Comparison of ENCODE assay signal across 1 cellular context in the genomic region with DNA sequence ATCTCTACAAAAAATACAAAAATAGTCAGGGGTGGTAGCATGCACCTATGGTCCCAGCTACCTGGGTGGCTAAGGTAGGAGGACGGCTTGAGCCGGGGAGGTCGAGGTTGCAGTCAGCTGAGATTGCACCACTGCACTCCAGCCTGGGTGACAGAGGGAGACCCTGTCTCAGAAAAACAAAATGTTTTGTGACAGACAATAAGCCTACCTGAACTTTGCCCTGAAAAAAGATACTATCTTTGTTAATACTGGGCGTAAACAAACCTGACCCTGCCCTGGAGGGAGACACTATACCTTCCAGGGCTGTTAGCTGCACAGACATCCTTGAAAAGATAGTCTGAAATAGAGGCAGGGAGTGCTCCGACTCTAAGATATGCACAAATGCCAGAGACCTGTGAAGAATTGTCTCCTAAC.
TF ChIP-seq lines count a peak whose summit lies in the region.

No MANE protein-coding gene starts in this region.

TF ChIP-seq in HepG2, 621 proteins besides CTCF, POLR2A, EP300 and RAD21 (continued from another document and continues in another):
- no peak for TF ChIP-seq PRDM10 (CRISPR knock-in tag; IDR thresholded peaks at IDR 0.05; ENCODE audit: low read depth)
- peak; percentile 23; the same call in 1 of the 2 replicates for TF ChIP-seq ZNF12 (CRISPR knock-in tag; IDR thresholded peaks at IDR 0.05)
- TF ChIP-seq, protein P1, sequence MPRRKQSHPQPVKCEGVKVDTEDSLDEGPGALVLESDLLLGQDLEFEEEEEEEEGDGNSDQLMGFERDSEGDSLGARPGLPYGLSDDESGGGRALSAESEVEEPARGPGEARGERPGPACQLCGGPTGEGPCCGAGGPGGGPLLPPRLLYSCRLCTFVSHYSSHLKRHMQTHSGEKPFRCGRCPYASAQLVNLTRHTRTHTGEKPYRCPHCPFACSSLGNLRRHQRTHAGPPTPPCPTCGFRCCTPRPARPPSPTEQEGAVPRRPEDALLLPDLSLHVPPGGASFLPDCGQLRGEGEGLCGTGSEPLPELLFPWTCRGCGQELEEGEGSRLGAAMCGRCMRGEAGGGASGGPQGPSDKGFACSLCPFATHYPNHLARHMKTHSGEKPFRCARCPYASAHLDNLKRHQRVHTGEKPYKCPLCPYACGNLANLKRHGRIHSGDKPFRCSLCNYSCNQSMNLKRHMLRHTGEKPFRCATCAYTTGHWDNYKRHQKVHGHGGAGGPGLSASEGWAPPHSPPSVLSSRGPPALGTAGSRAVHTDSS (CRISPR knock-in tag; conservative IDR thresholded peaks at IDR 0.05): no peak
- TF ChIP-seq RFXAP (CRISPR knock-in tag; IDR thresholded peaks at IDR 0.05; ENCODE audit: borderline replicate concordance): no peak
- TF ChIP-seq KIAA2018 (CRISPR knock-in tag; IDR thresholded peaks at IDR 0.05; ENCODE audit: borderline replicate concordance): no peak
- no peak for TF ChIP-seq RORA (CRISPR knock-in tag; IDR thresholded peaks at IDR 0.05)
- no peak for TF ChIP-seq SIN3A (IDR thresholded peaks at IDR 0.05; ENCODE audit: borderline replicate concordance, low read depth, low read length)
- TF ChIP-seq ZNF282 (IDR thresholded peaks at IDR 0.05; ENCODE audit: partially characterized antibody): no peak
- TF ChIP-seq ZMAT3 (CRISPR knock-in tag; conservative IDR thresholded peaks at IDR 0.05): no peak
- no peak for TF ChIP-seq MXD4 (CRISPR knock-in tag; IDR thresholded peaks at IDR 0.05)
- TF ChIP-seq ZNF232 (CRISPR knock-in tag; IDR thresholded peaks at IDR 0.05; ENCODE audit: borderline replicate concordance): no peak
- no peak for TF ChIP-seq DBP (CRISPR knock-in tag; IDR thresholded peaks at IDR 0.05; ENCODE audit: not compliant biosample characterization)
- no peak for TF ChIP-seq SIN3B (IDR thresholded peaks at IDR 0.05; ENCODE audit: low read length)
- TF ChIP-seq, protein P2, sequence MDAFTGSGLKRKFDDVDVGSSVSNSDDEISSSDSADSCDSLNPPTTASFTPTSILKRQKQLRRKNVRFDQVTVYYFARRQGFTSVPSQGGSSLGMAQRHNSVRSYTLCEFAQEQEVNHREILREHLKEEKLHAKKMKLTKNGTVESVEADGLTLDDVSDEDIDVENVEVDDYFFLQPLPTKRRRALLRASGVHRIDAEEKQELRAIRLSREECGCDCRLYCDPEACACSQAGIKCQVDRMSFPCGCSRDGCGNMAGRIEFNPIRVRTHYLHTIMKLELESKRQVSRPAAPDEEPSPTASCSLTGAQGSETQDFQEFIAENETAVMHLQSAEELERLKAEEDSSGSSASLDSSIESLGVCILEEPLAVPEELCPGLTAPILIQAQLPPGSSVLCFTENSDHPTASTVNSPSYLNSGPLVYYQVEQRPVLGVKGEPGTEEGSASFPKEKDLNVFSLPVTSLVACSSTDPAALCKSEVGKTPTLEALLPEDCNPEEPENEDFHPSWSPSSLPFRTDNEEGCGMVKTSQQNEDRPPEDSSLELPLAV (CRISPR knock-in tag; conservative IDR thresholded peaks at IDR 0.05; ENCODE audit: low read depth): no peak
- TF ChIP-seq, protein P3, sequence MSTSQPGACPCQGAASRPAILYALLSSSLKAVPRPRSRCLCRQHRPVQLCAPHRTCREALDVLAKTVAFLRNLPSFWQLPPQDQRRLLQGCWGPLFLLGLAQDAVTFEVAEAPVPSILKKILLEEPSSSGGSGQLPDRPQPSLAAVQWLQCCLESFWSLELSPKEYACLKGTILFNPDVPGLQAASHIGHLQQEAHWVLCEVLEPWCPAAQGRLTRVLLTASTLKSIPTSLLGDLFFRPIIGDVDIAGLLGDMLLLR (CRISPR knock-in tag; IDR thresholded peaks at IDR 0.05): no peak
- TF ChIP-seq RARG (CRISPR knock-in tag; IDR thresholded peaks at IDR 0.05; ENCODE audit: low read depth): no peak
- TF ChIP-seq CSRNP1 (CRISPR knock-in tag; IDR thresholded peaks at IDR 0.05): peak; percentile 38; the same call in 1 of the 2 replicates
- TF ChIP-seq, protein P4, sequence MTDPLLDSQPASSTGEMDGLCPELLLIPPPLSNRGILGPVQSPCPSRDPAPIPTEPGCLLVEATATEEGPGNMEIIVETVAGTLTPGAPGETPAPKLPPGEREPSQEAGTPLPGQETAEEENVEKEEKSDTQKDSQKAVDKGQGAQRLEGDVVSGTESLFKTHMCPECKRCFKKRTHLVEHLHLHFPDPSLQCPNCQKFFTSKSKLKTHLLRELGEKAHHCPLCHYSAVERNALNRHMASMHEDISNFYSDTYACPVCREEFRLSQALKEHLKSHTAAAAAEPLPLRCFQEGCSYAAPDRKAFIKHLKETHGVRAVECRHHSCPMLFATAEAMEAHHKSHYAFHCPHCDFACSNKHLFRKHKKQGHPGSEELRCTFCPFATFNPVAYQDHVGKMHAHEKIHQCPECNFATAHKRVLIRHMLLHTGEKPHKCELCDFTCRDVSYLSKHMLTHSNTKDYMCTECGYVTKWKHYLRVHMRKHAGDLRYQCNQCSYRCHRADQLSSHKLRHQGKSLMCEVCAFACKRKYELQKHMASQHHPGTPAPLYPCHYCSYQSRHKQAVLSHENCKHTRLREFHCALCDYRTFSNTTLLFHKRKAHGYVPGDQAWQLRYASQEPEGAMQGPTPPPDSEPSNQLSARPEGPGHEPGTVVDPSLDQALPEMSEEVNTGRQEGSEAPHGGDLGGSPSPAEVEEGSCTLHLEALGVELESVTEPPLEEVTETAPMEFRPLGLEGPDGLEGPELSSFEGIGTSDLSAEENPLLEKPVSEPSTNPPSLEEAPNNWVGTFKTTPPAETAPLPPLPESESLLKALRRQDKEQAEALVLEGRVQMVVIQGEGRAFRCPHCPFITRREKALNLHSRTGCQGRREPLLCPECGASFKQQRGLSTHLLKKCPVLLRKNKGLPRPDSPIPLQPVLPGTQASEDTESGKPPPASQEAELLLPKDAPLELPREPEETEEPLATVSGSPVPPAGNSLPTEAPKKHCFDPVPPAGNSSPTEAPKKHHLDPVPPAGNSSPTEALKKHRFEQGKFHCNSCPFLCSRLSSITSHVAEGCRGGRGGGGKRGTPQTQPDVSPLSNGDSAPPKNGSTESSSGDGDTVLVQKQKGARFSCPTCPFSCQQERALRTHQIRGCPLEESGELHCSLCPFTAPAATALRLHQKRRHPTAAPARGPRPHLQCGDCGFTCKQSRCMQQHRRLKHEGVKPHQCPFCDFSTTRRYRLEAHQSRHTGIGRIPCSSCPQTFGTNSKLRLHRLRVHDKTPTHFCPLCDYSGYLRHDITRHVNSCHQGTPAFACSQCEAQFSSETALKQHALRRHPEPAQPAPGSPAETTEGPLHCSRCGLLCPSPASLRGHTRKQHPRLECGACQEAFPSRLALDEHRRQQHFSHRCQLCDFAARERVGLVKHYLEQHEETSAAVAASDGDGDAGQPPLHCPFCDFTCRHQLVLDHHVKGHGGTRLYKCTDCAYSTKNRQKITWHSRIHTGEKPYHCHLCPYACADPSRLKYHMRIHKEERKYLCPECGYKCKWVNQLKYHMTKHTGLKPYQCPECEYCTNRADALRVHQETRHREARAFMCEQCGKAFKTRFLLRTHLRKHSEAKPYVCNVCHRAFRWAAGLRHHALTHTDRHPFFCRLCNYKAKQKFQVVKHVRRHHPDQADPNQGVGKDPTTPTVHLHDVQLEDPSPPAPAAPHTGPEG (CRISPR knock-in tag; IDR thresholded peaks at IDR 0.05): no peak
